8 cellular contexts compared by ENCODE assay signal in genomic region chr2:65056215-65056989, GRCh38. TPM values are rescaled to one million over a fixed set of nuclear protein-coding genes. Genes with fewer than 3 reads are reported as not detected.
A peak's percentile ranks its signal among the peaks of the same experiment; 100 is the strongest.
DNase-seq lines count a peak whose midpoint lies in the region; ATAC-seq and TF ChIP-seq lines count a peak whose summit lies in the region.

Gene CEP68, plus strand, starts transcription at chr2:65056416. Its CDS starts 13,029 bp downstream, at chr2:65069445.

- no peak for TF ChIP-seq CTCF in CD4-positive, alpha-beta T cell (IDR thresholded peaks at IDR 0.05)
- peak in 19 of 56 donors; percentile 1 to 52 (median 26) for TF ChIP-seq CTCF in dorsolateral prefrontal cortex (IDR thresholded peaks at IDR 0.05 in 54 of 56, conservative IDR thresholded peaks at IDR 0.05 in 2 of 56; ENCODE audit: low read depth in 1 of 56, partially characterized antibody in 56 of 56)
- no peak for TF ChIP-seq CTCF in liver (IDR thresholded peaks at IDR 0.05; ENCODE audit: low read depth, low read length, missing input control)

- peak within 1 kb of the TSS; percentile 96 for H3K27ac Mint-ChIP-seq in CD4-positive, alpha-beta T cell
- peak within 1 kb of the TSS; percentile 78 for H3K27ac Mint-ChIP-seq in activated CD4-positive, alpha-beta memory T cell treated with anti-CD3 and anti-CD28 coated beads for 36 hours

- H3K4me3 ChIP-seq in dorsolateral prefrontal cortex = peak within 1 kb of the TSS; percentile 53 to 98 (median 89)
- H3K4me3 ChIP-seq in liver (ENCODE audit: low read depth in 1 of 3, low read length in 3 of 3) = peak within 1 kb of the TSS; percentile 67 to 92 (median 76)

- CTCF ChIA-PET in CD4-positive, alpha-beta T cell (lab: Charles Lee) = interaction anchor here (0.9 to 3.7 kb wide), 4 partner anchors 8 to 131 kb away, joined by 3 to 20 read pairs (median 10); partner anchors contain the start of gene RAB1A
- CTCF ChIA-PET in activated CD4-positive, alpha-beta memory T cell treated with anti-CD3 and anti-CD28 coated beads for 36 hours (lab: Charles Lee) = interaction anchor here (0.8 to 7.4 kb wide), 15 partner anchors 8 to 306 kb away, joined by 3 to 48 read pairs (median 6); partner anchors contain the start of genes ACTR2, RAB1A and SLC1A4

- peak within 1 kb of the TSS; percentile 66 for H3K27ac ChIP-seq in CD4-positive, alpha-beta T cell (ENCODE audit: low read depth, low read length)
- H3K27ac ChIP-seq in dorsolateral prefrontal cortex (peak within 1 kb of the TSS; percentile 37 to 97 (median 88)), liver (ENCODE audit: low read depth in 1 of 2, low read length in 2 of 2) (peak within 1 kb of the TSS; percentile 49 to 78)

- H3K36me3 ChIP-seq in liver (ENCODE audit: control insufficient read depth in 4 of 4, insufficient read depth in 3 of 4, low read depth in 1 of 4, low read length in 3 of 4) = no peaks in the 10 kb centered on the region

- peak within 1 kb of the TSS; percentile 7 to 46 for H3K9ac ChIP-seq in liver (ENCODE audit: low read depth in 1 of 2, low read length in 2 of 2)

- peak; percentile 90 to 95 (median 93) for DNase-seq in CD4-positive, alpha-beta T cell
- DNase-seq in NCI-H82 (lab: John Stamatoyannopoulos, UW) (peak; percentile 99), dorsolateral prefrontal cortex (peak; percentile 91 to 98 (median 97))
- peak; percentile 98 for DNase-seq in activated CD4-positive, alpha-beta memory T cell treated with anti-CD3 and anti-CD28 coated beads for 36 hours
- DNase-seq in stimulated activated CD4-positive, alpha-beta T cell treated with anti-CD3 and anti-CD28 coated beads, Interleukin-4, amount 100 ng/mL, for 1 hour = peak; percentile 95

- peak within 1 kb of the TSS; percentile 98 for H3K4me3 Mint-ChIP-seq in CD4-positive, alpha-beta T cell
- H3K4me3 Mint-ChIP-seq in activated CD4-positive, alpha-beta memory T cell treated with anti-CD3 and anti-CD28 coated beads for 36 hours = peak within 1 kb of the TSS; percentile 94

- H3K9me3 ChIP-seq in CD4-positive, alpha-beta T cell (ENCODE audit: control insufficient read depth, low read length) = no peaks in the 10 kb centered on the region
- H3K9me3 ChIP-seq in liver (ENCODE audit: control insufficient read depth in 4 of 4, low read length in 3 of 4) = no peaks in the 10 kb centered on the region

- TF ChIP-seq RAD21 in liver (IDR thresholded peaks at IDR 0.05) = no peak

- under 1% methylated on average over 95 of the region's 95 CpGs for WGBS in liver

- H3K27me3 Mint-ChIP-seq in CD4-positive, alpha-beta T cell = no peaks in the 10 kb centered on the region
- no peaks in the 10 kb centered on the region for H3K27me3 Mint-ChIP-seq in activated CD4-positive, alpha-beta memory T cell treated with anti-CD3 and anti-CD28 coated beads for 36 hours

- H3K4me1 ChIP-seq in liver (ENCODE audit: control insufficient read depth in 4 of 4, insufficient read depth in 4 of 4, low read length in 3 of 4) = peaks cover 2 to 16% (median 10%) of the 10 kb centered on the region in 4 donors

- ATAC-seq in CD4-positive, alpha-beta T cell (ENCODE audit: poor library complexity) = peak; percentile 89
- ATAC-seq in GM19452 (IDR thresholded peaks at IDR 0.05; ENCODE audit: unreplicated experiment) = peak; percentile 85
- ATAC-seq in HG03575 (IDR thresholded peaks at IDR 0.05; ENCODE audit: extremely low read depth, insufficient number of reproducible peaks, low FRiP score, unreplicated experiment) = peak; percentile 41

- H3K27me3 ChIP-seq in CD4-positive, alpha-beta T cell (ENCODE audit: control insufficient read depth, insufficient read depth, low read length) = no peaks in the 10 kb centered on the region
- H3K27me3 ChIP-seq in dorsolateral prefrontal cortex (no peaks in the 10 kb centered on the region), liver (ENCODE audit: control insufficient read depth in 4 of 4, insufficient read depth in 4 of 4, low read length in 3 of 4) (no peaks in the 10 kb centered on the region)

- POLR2A ChIA-PET in CD4-positive, alpha-beta T cell (lab: Charles Lee) = interaction anchor here (0.5 to 4.3 kb wide), 31 partner anchors 9 to 1468 kb away, joined by 3 to 119 read pairs (median 6); partner anchors contain the start of genes ACTR2, AFTPH, MDH1 and RAB1A
- POLR2A ChIA-PET in activated CD4-positive, alpha-beta memory T cell treated with anti-CD3 and anti-CD28 coated beads for 36 hours (lab: Charles Lee) = interaction anchor here (0.5 to 3.1 kb wide), 7 partner anchors 9 to 447 kb away, joined by 3 to 24 read pairs (median 4); partner anchors contain the start of genes ACTR2, RAB1A and SLC1A4

- peaks cover 14% of the 10 kb centered on the region for H3K36me3 Mint-ChIP-seq in CD4-positive, alpha-beta T cell (ENCODE audit: low read depth)
- no peaks in the 10 kb centered on the region for H3K36me3 Mint-ChIP-seq in activated CD4-positive, alpha-beta memory T cell treated with anti-CD3 and anti-CD28 coated beads for 36 hours

- peaks cover 69% of the 10 kb centered on the region for H3K4me1 Mint-ChIP-seq in CD4-positive, alpha-beta T cell (ENCODE audit: low read depth)
- H3K4me1 Mint-ChIP-seq in activated CD4-positive, alpha-beta memory T cell treated with anti-CD3 and anti-CD28 coated beads for 36 hours (ENCODE audit: low read depth) = peaks cover 50% of the 10 kb centered on the region

- H3K9me3 Mint-ChIP-seq in CD4-positive, alpha-beta T cell = no peaks in the 10 kb centered on the region
- no peaks in the 10 kb centered on the region for H3K9me3 Mint-ChIP-seq in activated CD4-positive, alpha-beta memory T cell treated with anti-CD3 and anti-CD28 coated beads for 36 hours

- intact Hi-C loops in CD4-positive, alpha-beta T cell (cut with DNase I, micrococcal nuclease) = loop anchor here (1.0 to 10.0 kb wide), 7 partner anchors 67 to 1214 kb away; partner anchors contain the start of genes ACTR2 (in 2 of the 2), AFTPH (in 1 of the 2), PELI1 (in 1 of the 2) and RAB1A (in 1 of the 2)
- intact Hi-C loops in activated CD4-positive, alpha-beta memory T cell treated with anti-CD3 and anti-CD28 coated beads for 36 hours (cut with micrococcal nuclease) = loop anchor here (1.0 to 5.0 kb wide), 8 partner anchors 8 to 1469 kb away; partner anchors contain the start of genes AFTPH, MDH1, RAB1A and WDPCP
- intact Hi-C loops in dorsolateral prefrontal cortex (cut with DNase I) = loop anchor here (1.0 to 5.0 kb wide), 4 partner anchors 64 to 131 kb away; partner anchors contain the start of gene RAB1A (in 2 of the 2)

TF ChIP-seq in liver, 16 proteins besides CTCF, POLR2A, EP300 and RAD21 (continues in another document):
- TF ChIP-seq FOXA1 (IDR thresholded peaks at IDR 0.05) (no peak), MAX (IDR thresholded peaks at IDR 0.05) (no peak), TAF1 (conservative IDR thresholded peaks at IDR 0.05) (no peak), FOXA2 (IDR thresholded peaks at IDR 0.05) (no peak), NR2F2 (IDR thresholded peaks at IDR 0.05) (no peak), SP1 (IDR thresholded peaks at IDR 0.05) (peak; percentile 96), RXRA (IDR thresholded peaks at IDR 0.05) (no peak), JUND (IDR thresholded peaks at IDR 0.05) (no peak), GABPA (IDR thresholded peaks at IDR 0.05 in 1 of 2, conservative IDR thresholded peaks at IDR 0.05 in 1 of 2) (no peak), HNF4A (conservative IDR thresholded peaks at IDR 0.05) (no peak), REST (IDR thresholded peaks at IDR 0.05) (peak; percentile 18), ZBTB33 (IDR thresholded peaks at IDR 0.05) (no peak)

RNA-seq across cellular contexts. Expression of gene CEP68, which starts in this region (rescaled TPM):
- 10 to 100 TPM; 19.4 to 20.1 TPM for total RNA-seq in CD4-positive, alpha-beta T cell
- total RNA-seq in activated CD4-positive, alpha-beta memory T cell treated with anti-CD3 and anti-CD28 coated beads for 36 hours = 1 to 10 TPM; 6.6 to 8.0 TPM
- total RNA-seq in dorsolateral prefrontal cortex = 10 to 100 TPM; 23.2 to 57.6 (median 40.4) TPM
- 1 to 10 TPM; 2.5 to 5.8 TPM for total RNA-seq in liver
- polyA plus RNA-seq in liver = 1 to 10 TPM; 2.1 to 5.8 TPM

Comparison
In these comparisons a context has a peak if more than half of its experiments do, and no peak if none do; other contexts are left out.
1. Peak in every context shown above with its lines: DNase-seq, ATAC-seq, H3K4me3 ChIP-seq and H3K27ac ChIP-seq.